Comparison of ENCODE assay signal across 11 cellular contexts in genomic region chr4:129526812-129527211, GRCh38.
A peak's percentile ranks its signal among the peaks of the same experiment; 100 is the strongest.
DNase-seq lines count a peak whose midpoint lies in the region; ATAC-seq and TF ChIP-seq lines count a peak whose summit lies in the region.
"Had no signal": no experiment of that assay in that cellular context is flagged by ENCODE, and none has a peak within 500 bp of the region (broad histone marks: within the 10 kb centered on the region; RNA-seq: fewer than 3 reads in every experiment).

No MANE protein-coding gene starts in this region.

- no peaks in the 10 kb centered on the region for H3K27me3 ChIP-seq in WERI-Rb-1 (ENCODE audit: insufficient read depth, low read depth, severe bottlenecking)
- H3K27me3 ChIP-seq: upper lobe of left lung had no signal

- 0 out of 2 replicates have a peak, but pooled peaks have one; percentile 4 for TF ChIP-seq CTCF in WERI-Rb-1 (IDR thresholded peaks at IDR 0.05; ENCODE audit: low read depth, low read length)

- no peak for ATAC-seq in HG03159 (IDR thresholded peaks at IDR 0.05; ENCODE audit: unreplicated experiment)
- ATAC-seq in GM19455 (IDR thresholded peaks at IDR 0.05; ENCODE audit: unreplicated experiment), result no peak

- DNase-seq in DMS53 (lab: John Stamatoyannopoulos, UW) (peak; percentile 17), DMS53 treated with DMSO at 0.1 percent for 48 hours (lab: John Stamatoyannopoulos, UW; ENCODE audit: unreplicated experiment) (no peak), NAMALWA (ENCODE audit: low spot score) (peak; percentile 39), WERI-Rb-1 (no peak), lung microvascular endothelial cell (ENCODE audit: low read depth in 2 of 2) (peak; percentile 67 to 80), foreskin melanocyte (no peak)
- DNase-seq: activated CD8-positive, alpha-beta memory T cell treated with anti-CD3 and anti-CD28 coated beads for 24 hours; hippocampal formation; upper lobe of left lung had no signal

- H3K9me3 ChIP-seq in WERI-Rb-1 (ENCODE audit: severe bottlenecking), result no peaks in the 10 kb centered on the region
- H3K9me3 ChIP-seq: upper lobe of left lung had no signal

- no peaks in the 10 kb centered on the region for H3K36me3 ChIP-seq in WERI-Rb-1
- H3K36me3 ChIP-seq: upper lobe of left lung had no signal

- no peak overlapping the region for H3K27ac ChIP-seq in WERI-Rb-1
- H3K27ac ChIP-seq: upper lobe of left lung had no signal

- no peak overlapping the region for H3K4me3 ChIP-seq in WERI-Rb-1 (ENCODE audit: low read depth, low read length)
- H3K4me3 ChIP-seq: upper lobe of left lung had no signal

Comparison
In these comparisons a context has a peak if more than half of its experiments do, and no peak if none do; other contexts are left out.
1. DNase-seq: peak in DMS53 (single experiment), NAMALWA (single experiment) and lung microvascular endothelial cell (2 of 2); none in DMS53 treated with DMSO at 0.1 percent for 48 hours (single experiment), WERI-Rb-1 (single experiment) and foreskin melanocyte (single experiment).